Comparison of ENCODE assay signal across 13 cellular contexts in genomic region chr4:170391066-170391754, GRCh38.
DNase-seq lines count a peak whose midpoint lies in the region; ATAC-seq and TF ChIP-seq lines count a peak whose summit lies in the region.
"Had no signal": no experiment of that assay in that cellular context is flagged by ENCODE, and none has a peak within 500 bp of the region (broad histone marks: within the 10 kb centered on the region; RNA-seq: fewer than 3 reads in every experiment).

No MANE protein-coding gene starts in this region.

- H3K9me3 Mint-ChIP-seq in natural killer cell, result peaks cover 4 to 11% of the 10 kb centered on the region in 2 donors
- peaks cover 12% of the 10 kb centered on the region for H3K9me3 Mint-ChIP-seq in natural killer cell treated with Interleukin-12 subunit alpha and Interleukin-12 subunit beta and Interleukin-15 and Interleukin-18, amount 100 ng/mL, for 72 hours
- H3K9me3 Mint-ChIP-seq: T-helper 1 cell treated with Interleukin-12 subunit alpha and Interleukin-12 subunit beta and Interleukin-4 antibody, amounts not matched to agents 30 μg/mL and 1 μg/mL, for 36 hours had no signal

- H3K27ac Mint-ChIP-seq in natural killer cell, result no peak overlapping the region
- H3K27ac Mint-ChIP-seq in natural killer cell treated with Interleukin-12 subunit alpha and Interleukin-12 subunit beta and Interleukin-15 and Interleukin-18, amount 100 ng/mL, for 72 hours, result no peak overlapping the region
- H3K27ac Mint-ChIP-seq: T-helper 1 cell treated with Interleukin-12 subunit alpha and Interleukin-12 subunit beta and Interleukin-4 antibody, amounts not matched to agents 30 μg/mL and 1 μg/mL, for 36 hours had no signal

- intact Hi-C loops in natural killer cell (cut with micrococcal nuclease), result no loop called here

- no peak overlapping the region for H3K4me3 Mint-ChIP-seq in natural killer cell
- no peak overlapping the region for H3K4me3 Mint-ChIP-seq in natural killer cell treated with Interleukin-12 subunit alpha and Interleukin-12 subunit beta and Interleukin-15 and Interleukin-18, amount 100 ng/mL, for 72 hours
- H3K4me3 Mint-ChIP-seq: T-helper 1 cell treated with Interleukin-12 subunit alpha and Interleukin-12 subunit beta and Interleukin-4 antibody, amounts not matched to agents 30 μg/mL and 1 μg/mL, for 36 hours had no signal

- H3K4me3 ChIP-seq in epithelial cell of esophagus (ENCODE audit: low read length), result no peak overlapping the region
- H3K4me3 ChIP-seq: body of pancreas had no signal

- H3K36me3 Mint-ChIP-seq in natural killer cell, result no peaks in the 10 kb centered on the region
- no peaks in the 10 kb centered on the region for H3K36me3 Mint-ChIP-seq in natural killer cell treated with Interleukin-12 subunit alpha and Interleukin-12 subunit beta and Interleukin-15 and Interleukin-18, amount 100 ng/mL, for 72 hours

- no peak for DNase-seq in natural killer cell
- no peak for DNase-seq in natural killer cell treated with Interleukin-12 subunit alpha and Interleukin-12 subunit beta and Interleukin-15 and Interleukin-18, amount 100 ng/mL, for 72 hours (ENCODE audit: low spot score)
- DNase-seq in OCI-M1 (lab: John Stamatoyannopoulos, UW), result peak; percentile 95
- peak; percentile 72 for DNase-seq in epithelial cell of esophagus (ENCODE audit: low read depth)
- DNase-seq in SHP77 treated with DMSO at 0.1 percent for 48 hours (lab: John Stamatoyannopoulos, UW), result no peak
- DNase-seq in NCI-H510A (lab: John Stamatoyannopoulos, UW), result no peak
- DNase-seq in DMS53 (lab: John Stamatoyannopoulos, UW), result no peak
- DNase-seq in NCI-H2171 (lab: John Stamatoyannopoulos, UW), result no peak
- DNase-seq: 8988T, body of pancreas, GF-D8, NCI-H510A treated with DMSO at 0.1 percent for 48 hours had no signal

- H3K4me1 Mint-ChIP-seq in natural killer cell, result no peaks in the 10 kb centered on the region
- H3K4me1 Mint-ChIP-seq in natural killer cell treated with Interleukin-12 subunit alpha and Interleukin-12 subunit beta and Interleukin-15 and Interleukin-18, amount 100 ng/mL, for 72 hours (ENCODE audit: low read depth in 2 of 2), result peaks cover 0 to 4% of the 10 kb centered on the region in 2 donors

- ATAC-seq in natural killer cell, result peak; percentile 26 to 41 (median 30)
- no peak for ATAC-seq in natural killer cell treated with Interleukin-12 subunit alpha and Interleukin-12 subunit beta and Interleukin-15 and Interleukin-18, amount 100 ng/mL, for 72 hours
- ATAC-seq: body of pancreas had no signal

- no peaks in the 10 kb centered on the region for H3K27me3 Mint-ChIP-seq in natural killer cell (ENCODE audit: low read depth in 2 of 2)
- H3K27me3 Mint-ChIP-seq in natural killer cell treated with Interleukin-12 subunit alpha and Interleukin-12 subunit beta and Interleukin-15 and Interleukin-18, amount 100 ng/mL, for 72 hours, result no peaks in the 10 kb centered on the region

- TF ChIP-seq CTCF in natural killer cell (IDR thresholded peaks at IDR 0.05), result no peak
- no peak for TF ChIP-seq CTCF in epithelial cell of esophagus (IDR thresholded peaks at IDR 0.05; ENCODE audit: insufficient read depth, low read depth, low read length, missing control alignments)

Comparison
In these comparisons a context has a peak if more than half of its experiments do, and no peak if none do; other contexts are left out.
1. ATAC-seq: peak in natural killer cell (3 of 3); none in natural killer cell treated with Interleukin-12 subunit alpha and Interleukin-12 subunit beta and Interleukin-15 and Interleukin-18, amount 100 ng/mL, for 72 hours (0 of 2).
2. DNase-seq: peak in OCI-M1 (single experiment) and epithelial cell of esophagus (single experiment); none in natural killer cell (single experiment), natural killer cell treated with Interleukin-12 subunit alpha and Interleukin-12 subunit beta and Interleukin-15 and Interleukin-18, amount 100 ng/mL, for 72 hours (single experiment), SHP77 treated with DMSO at 0.1 percent for 48 hours (single experiment), NCI-H510A (single experiment), DMS53 (single experiment) and NCI-H2171 (single experiment).